9 cellular contexts compared by ENCODE assay signal in genomic region chr6:87925373-87926060, GRCh38.
DNase-seq lines count a peak whose midpoint lies in the region; ATAC-seq and TF ChIP-seq lines count a peak whose summit lies in the region.
"Had no signal": no experiment of that assay in that cellular context is flagged by ENCODE, and none has a peak within 500 bp of the region (broad histone marks: within the 10 kb centered on the region; RNA-seq: fewer than 3 reads in every experiment).

No MANE protein-coding gene starts in this region.

- DNase-seq in GM13976 (ENCODE audit: low spot score) (peak; percentile 48), cerebellar cortex (ENCODE audit: low spot score) (peak; percentile 85), LoVo (ENCODE audit: low spot score) (no peak), coronary artery (ENCODE audit: low spot score) (no peak), MV-4-11 (lab: John Stamatoyannopoulos, UW) (no peak)
- no peak for DNase-seq in effector CD4-positive, alpha-beta T cell
- DNase-seq: trophoblast cell had no signal

- ATAC-seq in GM19467 (IDR thresholded peaks at IDR 0.05; ENCODE audit: unreplicated experiment) (peak; percentile 46), HG03175 (IDR thresholded peaks at IDR 0.05; ENCODE audit: unreplicated experiment) (peak; percentile 55)

- TF ChIP-seq CTCF in GM13976 (IDR thresholded peaks at IDR 0.05; ENCODE audit: borderline replicate concordance, control extremely low read depth, extremely low read depth, insufficient read depth, missing control alignments) (no peak), coronary artery (IDR thresholded peaks at IDR 0.05) (no peak)

- in situ Hi-C loops in GM13976 (cut with MboI; ENCODE audit: low sequenced_read_pairs, unreplicated experiment): loop anchor here (10.0 to 25.0 kb wide), 4 partner anchors 239 to 862 kb away; partner anchors contain the start of gene CNR1

- no peak overlapping the region for H3K4me3 ChIP-seq in coronary artery

- no peak overlapping the region for H3K27ac ChIP-seq in coronary artery

Comparison
In these comparisons a context has a peak if more than half of its experiments do, and no peak if none do; other contexts are left out.
1. DNase-seq: peak in GM13976 (single experiment) and cerebellar cortex (single experiment); none in LoVo (single experiment), effector CD4-positive, alpha-beta T cell (single experiment), coronary artery (single experiment) and MV-4-11 (single experiment).